In the genomic region with DNA sequence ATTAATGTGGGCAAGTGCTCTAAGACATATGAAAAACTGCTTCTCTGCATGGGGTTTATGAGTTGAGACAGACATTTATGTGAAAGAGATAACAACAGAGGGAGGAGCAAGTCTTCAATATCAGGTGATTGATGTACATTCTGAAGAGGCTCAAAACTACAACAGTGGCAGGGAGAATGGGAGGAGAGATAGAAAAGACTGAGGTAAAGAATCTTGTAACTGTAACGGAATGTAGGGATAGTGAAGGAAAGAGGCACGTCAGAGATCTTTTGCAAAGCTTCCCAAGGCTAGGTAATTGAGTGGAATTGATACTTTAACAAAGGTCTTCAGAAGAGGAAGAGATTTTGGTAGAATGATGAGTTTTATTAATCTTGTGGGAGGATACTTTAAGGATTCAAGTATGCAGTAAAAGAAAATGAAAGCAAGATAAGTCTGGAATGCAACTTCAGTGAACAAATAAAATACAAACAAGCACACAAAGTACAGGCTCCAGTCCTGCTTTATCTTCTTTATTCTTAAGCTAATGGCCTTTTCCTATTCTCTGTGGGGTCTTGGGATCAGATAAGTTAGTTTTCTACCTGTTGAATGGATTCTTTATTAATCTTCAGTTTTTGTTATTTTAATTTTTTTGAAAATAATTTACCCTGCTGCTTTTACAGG, we compare ENCODE assay signal across 1 cellular context.
TF ChIP-seq lines count a peak whose summit lies in the region.

No MANE protein-coding gene starts in this region.

TF ChIP-seq in SK-N-SH treated with all-trans-retinoic acid at 6 μM for 48 hours, 23 proteins besides CTCF, POLR2A, EP300 and RAD21 (continued from another document):
- TF ChIP-seq GLIS3 (CRISPR knock-in tag; IDR thresholded peaks at IDR 0.05) (no peak), ESRRG (CRISPR knock-in tag; IDR thresholded peaks at IDR 0.05) (no peak), CSRNP3 (CRISPR knock-in tag; IDR thresholded peaks at IDR 0.05) (no peak), ZNF8 (CRISPR knock-in tag; IDR thresholded peaks at IDR 0.05) (no peak)
